ENCODE assay signal across 33 cellular contexts in genomic region chr5:74041913-74042312, GRCh38.
"Had no signal": no experiment of that assay in that cellular context is flagged by ENCODE, and none has a peak within 500 bp of the region (broad histone marks: within the 10 kb centered on the region; RNA-seq: fewer than 3 reads in every experiment).

No MANE protein-coding gene starts in this region.

- H3K27me3 Mint-ChIP-seq: stimulated activated naive B cell treated with anti-CD40 and anti-IgM and Interleukin-4, amounts not matched to agents 10 μg/mL and 1 μg/mL and 100 μg/mL, for 72 hours had no signal

- H3K4me1 Mint-ChIP-seq: activated CD4-positive, alpha-beta T cell treated with anti-CD3 and anti-CD28 coated beads for 36 hours; activated CD8-positive, alpha-beta memory T cell treated with anti-CD3 and anti-CD28 coated beads, Interleukin-2, amount 10 ng/mL, durations not matched to agents 7 days and 5 days; stimulated activated naive B cell treated with anti-CD40 and anti-IgM and Interleukin-4, amounts not matched to agents 10 μg/mL and 1 μg/mL and 100 μg/mL, for 72 hours had no signal

- H3K36me3 Mint-ChIP-seq: activated CD8-positive, alpha-beta memory T cell treated with anti-CD3 and anti-CD28 coated beads, Interleukin-2, amount 10 ng/mL, durations not matched to agents 7 days and 5 days; activated naive CD8-positive, alpha-beta T cell; stimulated activated naive B cell treated with anti-CD40 and anti-IgM and Interleukin-4, amounts not matched to agents 10 μg/mL and 1 μg/mL and 100 μg/mL, for 72 hours had no signal

- H3K4me3 ChIP-seq: body of pancreas, cardiac muscle cell, colonic mucosa, heart right ventricle, left lung, lower lobe of right lung, mucosa of descending colon, pancreas, prostate gland, suprapubic skin, tibial nerve had no signal

- H3K4me1 ChIP-seq: body of pancreas, colonic mucosa, heart right ventricle, left lung, pancreas, prostate gland, suprapubic skin, tibial nerve had no signal

- H3K27ac Mint-ChIP-seq: activated CD4-positive, alpha-beta T cell treated with anti-CD3 and anti-CD28 coated beads for 36 hours; activated CD8-positive, alpha-beta memory T cell treated with anti-CD3 and anti-CD28 coated beads, Interleukin-2, amount 10 ng/mL, durations not matched to agents 7 days and 5 days; activated CD8-positive, alpha-beta T cell treated with anti-CD3 and anti-CD28 coated beads, Interleukin-2, amount 10 ng/mL, durations not matched to agents 7 days and 5 days; activated naive CD8-positive, alpha-beta T cell; activated T-helper 2 cell treated with anti-CD3 and anti-CD28 coated beads, Interferon-gamma antibody, Interleukin-2, Interleukin-4, amounts not matched to agents 10 μg/mL and 5 μg/mL and 100 μg/mL, durations not matched to agents 14 hours and 24 hours and 36 hours; nephron progenitor cell; stimulated activated naive B cell treated with anti-CD40 and anti-IgM and Interleukin-4, amounts not matched to agents 10 μg/mL and 1 μg/mL and 100 μg/mL, for 72 hours; T-helper 2 cell treated with Interferon-gamma antibody and Interleukin-4, amounts not matched to agents 5 μg/mL and 100 μg/mL, for 36 hours had no signal

- H3K36me3 ChIP-seq: cardiac muscle cell, colonic mucosa, heart right ventricle, left lung, lower lobe of right lung, pancreas, prostate gland, suprapubic skin, tibial nerve had no signal

- H3K27me3 ChIP-seq: body of pancreas, cardiac muscle cell, colonic mucosa, heart right ventricle, left lung, pancreas, suprapubic skin, tibial nerve had no signal

- ATAC-seq: activated CD4-positive, alpha-beta T cell treated with anti-CD3 and anti-CD28 coated beads for 36 hours; activated CD8-positive, alpha-beta memory T cell treated with anti-CD3 and anti-CD28 coated beads, Interleukin-2, amount 10 ng/mL, durations not matched to agents 7 days and 5 days; activated CD8-positive, alpha-beta T cell treated with anti-CD3 and anti-CD28 coated beads, Interleukin-2, amount 10 ng/mL, durations not matched to agents 7 days and 5 days; body of pancreas; heart right ventricle; left lung; lower lobe of right lung; mucosa of descending colon; pancreas; sciatic nerve; stimulated activated naive B cell treated with anti-CD40 and anti-IgM and Interleukin-4, amounts not matched to agents 10 μg/mL and 1 μg/mL and 100 μg/mL, for 72 hours had no signal

- H3K9me3 ChIP-seq: body of pancreas, colonic mucosa, heart right ventricle, left lung, lower lobe of right lung, mucosa of descending colon, pancreas, prostate gland, suprapubic skin, tibial nerve had no signal

- H3K9me3 Mint-ChIP-seq: activated T-helper 2 cell treated with anti-CD3 and anti-CD28 coated beads, Interferon-gamma antibody, Interleukin-2, Interleukin-4, amounts not matched to agents 10 μg/mL and 5 μg/mL and 100 μg/mL, durations not matched to agents 14 hours and 24 hours and 36 hours; nephron progenitor cell; stimulated activated naive B cell treated with anti-CD40 and anti-IgM and Interleukin-4, amounts not matched to agents 10 μg/mL and 1 μg/mL and 100 μg/mL, for 72 hours; T-helper 2 cell treated with Interferon-gamma antibody and Interleukin-4, amounts not matched to agents 5 μg/mL and 100 μg/mL, for 36 hours had no signal

- H3K27ac ChIP-seq: body of pancreas, cardiac muscle cell, colonic mucosa, heart right ventricle, left lung, lower lobe of right lung, pancreas, prostate gland, suprapubic skin, tibial nerve had no signal

- DNase-seq: activated CD4-positive, alpha-beta T cell treated with anti-CD3 and anti-CD28 coated beads for 36 hours; activated CD4-positive, CD25-positive, alpha-beta regulatory T cell; activated CD8-positive, alpha-beta memory T cell treated with anti-CD3 and anti-CD28 coated beads, Interleukin-2, amount 10 ng/mL, durations not matched to agents 7 days and 5 days; activated CD8-positive, alpha-beta T cell treated with anti-CD3 and anti-CD28 coated beads, Interleukin-2, amount 10 ng/mL, durations not matched to agents 7 days and 5 days; activated T-cell treated with anti-CD3 and anti-CD28 coated beads, Interleukin-2, amount 50 U/mL, for 48 hours; body of pancreas; cerebellar nuclear complex; colonic mucosa; effector memory CD4-positive, alpha-beta T cell; foreskin melanocyte; heart right ventricle; left lung; lower lobe of right lung; mesendoderm; mucosa of descending colon; nephron progenitor cell; nucleus accumbens; pancreas; retina; small intestine; stimulated activated CD4-positive, alpha-beta T cell treated with anti-CD3 and anti-CD28 coated beads, Interleukin-1b, Interleukin-23, amount 100 ng/mL, for 48 hours; stimulated activated CD4-positive, alpha-beta T cell treated with anti-CD3 and anti-CD28 coated beads, Interleukin-4, amount 100 ng/mL, for 4 hours; stimulated activated CD8-positive, alpha-beta memory T cell treated with anti-CD3 and anti-CD28 coated beads, Interleukin-4, amount 100 ng/mL, for 48 hours; stimulated activated naive B cell treated with anti-CD40 and anti-IgM and Interleukin-4, amounts not matched to agents 10 μg/mL and 1 μg/mL and 100 μg/mL, for 72 hours; T-helper 1 cell had no signal

- H3K4me3 Mint-ChIP-seq: activated CD4-positive, alpha-beta T cell treated with anti-CD3 and anti-CD28 coated beads for 36 hours; activated CD8-positive, alpha-beta memory T cell treated with anti-CD3 and anti-CD28 coated beads, Interleukin-2, amount 10 ng/mL, durations not matched to agents 7 days and 5 days; activated CD8-positive, alpha-beta T cell treated with anti-CD3 and anti-CD28 coated beads, Interleukin-2, amount 10 ng/mL, durations not matched to agents 7 days and 5 days; activated naive CD8-positive, alpha-beta T cell; nephron progenitor cell; stimulated activated naive B cell treated with anti-CD40 and anti-IgM and Interleukin-4, amounts not matched to agents 10 μg/mL and 1 μg/mL and 100 μg/mL, for 72 hours; T-helper 2 cell treated with Interferon-gamma antibody and Interleukin-4, amounts not matched to agents 5 μg/mL and 100 μg/mL, for 36 hours had no signal
